ENCODE assay signal across 18 cellular contexts in the genomic region with DNA sequence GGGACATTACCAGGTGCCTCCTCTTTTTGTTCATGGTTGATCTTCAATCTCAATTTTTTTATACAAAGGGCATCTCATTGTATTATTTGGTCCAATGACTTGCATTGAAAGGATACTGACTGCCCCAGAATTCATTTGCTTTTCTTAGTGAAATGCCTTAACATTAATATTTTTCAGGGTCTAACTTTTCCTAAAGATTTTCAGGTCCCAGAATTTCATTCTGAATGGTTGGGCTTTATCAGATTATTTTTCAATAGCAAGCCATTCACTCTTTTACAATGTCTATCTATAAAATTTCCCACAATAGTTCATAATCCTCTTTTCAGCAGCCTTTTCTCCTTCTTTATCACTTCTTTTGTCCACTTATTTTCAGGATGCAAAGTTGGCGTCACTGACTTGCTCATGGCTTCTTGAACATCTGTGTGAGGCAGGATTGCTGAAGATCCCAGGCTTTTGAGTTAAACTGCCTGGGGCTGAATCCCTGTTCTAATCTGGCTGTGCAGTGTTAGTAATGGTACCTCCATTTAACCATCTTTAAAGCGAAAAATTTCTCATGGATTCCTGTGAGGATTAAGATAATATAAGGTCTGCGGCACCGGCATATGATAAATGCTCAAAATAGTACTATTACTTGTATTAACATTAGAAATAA.
DNase-seq lines count a peak whose midpoint lies in the region; ATAC-seq and TF ChIP-seq lines count a peak whose summit lies in the region.
"Had no signal": no experiment of that assay in that cellular context is flagged by ENCODE, and none has a peak within 500 bp of the region (broad histone marks: within the 10 kb centered on the region; RNA-seq: fewer than 3 reads in every experiment).

No MANE protein-coding gene starts in this region.

- H3K4ac ChIP-seq in trophoblast cell (ENCODE audit: low read depth, low read length): no peak overlapping the region

- no peak overlapping the region for H2BK120ac ChIP-seq in trophoblast cell (ENCODE audit: insufficient read depth, low read length, poor library complexity)

- no peak overlapping the region for H4K12ac ChIP-seq in trophoblast cell (ENCODE audit: low read depth, low read length)

- no peak overlapping the region for H2AK5ac ChIP-seq in trophoblast cell (ENCODE audit: low read length)

- H3K4me3 ChIP-seq in GM23338 (no peak overlapping the region), trophoblast cell (ENCODE audit: low read depth, low read length) (no peak overlapping the region), mucosa of descending colon (no peak overlapping the region)

- H2BK5ac ChIP-seq in trophoblast cell (ENCODE audit: low read depth, low read length, poor library complexity): no peak overlapping the region

- H3K9me3 ChIP-seq in trophoblast cell (ENCODE audit: insufficient read depth, low read depth, low read length): no peaks in the 10 kb centered on the region
- H3K9me3 ChIP-seq in mucosa of descending colon: no peaks in the 10 kb centered on the region

- H3K27me3 ChIP-seq in GM23338 (ENCODE audit: insufficient read depth) (no peaks in the 10 kb centered on the region), trophoblast cell (ENCODE audit: insufficient read depth, low read length) (no peaks in the 10 kb centered on the region)

- no peak overlapping the region for H3K14ac ChIP-seq in trophoblast cell (ENCODE audit: low read length)

- no CpG with 5 or more reads among the region's 4 CpGs for WGBS in trophoblast cell (ENCODE audit: extremely low coverage, insufficient coverage, insufficient read length)

- H2AFZ ChIP-seq in GM23338 (peak overlapping the region; percentile 44; the same call in 1 of the 2 replicates), trophoblast cell (ENCODE audit: insufficient read depth, low read length, poor library complexity) (no peak overlapping the region)

- TF ChIP-seq CTCF in GM23338 (conservative IDR thresholded peaks at IDR 0.05; ENCODE audit: low read depth in 2 of 2) (no peak), glutamatergic neuron (IDR thresholded peaks at IDR 0.05; ENCODE audit: partially characterized antibody, unreplicated experiment) (no peak), mucosa of descending colon (IDR thresholded peaks at IDR 0.05) (no peak)

- H4K8ac ChIP-seq in trophoblast cell (ENCODE audit: low read depth, low read length): no peak overlapping the region

- H4K20me1 ChIP-seq in GM23338 (replicated peaks; ENCODE audit: insufficient read depth): no peaks in the 10 kb centered on the region

- ATAC-seq in GM23338 (no peak), mucosa of descending colon (no peak), GM21529 (IDR thresholded peaks at IDR 0.05; ENCODE audit: unreplicated experiment) (no peak), HG03571 (IDR thresholded peaks at IDR 0.05; ENCODE audit: unreplicated experiment) (no peak)
- ATAC-seq: HCT116, HepG2 had no signal

- intact Hi-C loops in mucosa of descending colon (cut with DNase I, micrococcal nuclease): no loop called here

- H3K36me3 Mint-ChIP-seq in GM23338 (ENCODE audit: low read depth) (no peaks in the 10 kb centered on the region), glutamatergic neuron (ENCODE audit: unreplicated experiment) (no peaks in the 10 kb centered on the region)
- H3K36me3 Mint-ChIP-seq: CD4-positive, alpha-beta memory T cell; IgD-negative memory B cell had no signal

- no peaks in the 10 kb centered on the region for H3K79me2 ChIP-seq in GM23338 (replicated peaks; ENCODE audit: insufficient read depth)
- no peaks in the 10 kb centered on the region for H3K79me2 ChIP-seq in trophoblast cell (ENCODE audit: control insufficient read depth, insufficient read depth, low read length, poor library complexity)

- H3K23ac ChIP-seq in trophoblast cell (ENCODE audit: low read length): no peak overlapping the region

- H3K36me3 ChIP-seq in GM23338 (ENCODE audit: insufficient read depth) (no peaks in the 10 kb centered on the region), trophoblast cell (ENCODE audit: control insufficient read depth in 1 of 2, insufficient read depth in 2 of 2, low read length in 2 of 2) (no peaks in the 10 kb centered on the region), mucosa of descending colon (ENCODE audit: low read depth) (no peaks in the 10 kb centered on the region)

- H3K27me3 Mint-ChIP-seq in GM23338 (ENCODE audit: insufficient read depth, low read depth, poor library complexity) (no peaks in the 10 kb centered on the region), glutamatergic neuron (ENCODE audit: unreplicated experiment) (peaks cover 3% of the 10 kb centered on the region)
- H3K27me3 Mint-ChIP-seq: CD4-positive, alpha-beta memory T cell; IgD-negative memory B cell had no signal

- H3K4me1 ChIP-seq in GM23338 (ENCODE audit: insufficient read depth): peaks cover 25% of the 10 kb centered on the region
- H3K4me1 ChIP-seq in trophoblast cell (ENCODE audit: control insufficient read depth in 1 of 2, insufficient read depth in 2 of 2, low read length in 2 of 2): no peaks in the 10 kb centered on the region
- no peaks in the 10 kb centered on the region for H3K4me1 ChIP-seq in mucosa of descending colon (ENCODE audit: low read depth)

- DNase-seq in GM23338 (ENCODE audit: low spot score): no peak
- peak; percentile 51 for DNase-seq in NCI-H69 (lab: John Stamatoyannopoulos, UW)
- no peak for DNase-seq in glutamatergic neuron
- DNase-seq in trophoblast cell: peak; percentile 72
- DNase-seq in mucosa of descending colon: no peak
- no peak for DNase-seq in midbrain (lab: John Stamatoyannopoulos, UW)
- DNase-seq: ACHN; CD4-positive, alpha-beta memory T cell; DMS79 treated with DMSO at 0.1 percent for 48 hours; GF-D8; HFFc6; KBM-7 had no signal

- H3K4me1 Mint-ChIP-seq in GM23338 (peaks cover 42% of the 10 kb centered on the region), glutamatergic neuron (ENCODE audit: low read depth, unreplicated experiment) (peaks cover 24% of the 10 kb centered on the region)
- H3K4me1 Mint-ChIP-seq: CD4-positive, alpha-beta memory T cell had no signal

- H4K91ac ChIP-seq in trophoblast cell (ENCODE audit: low read depth, low read length): no peak overlapping the region

- no peaks in the 10 kb centered on the region for H3K79me1 ChIP-seq in trophoblast cell (ENCODE audit: low read length)

- no peaks in the 10 kb centered on the region for H3F3A ChIP-seq in GM23338 (replicated peaks; ENCODE audit: low read depth)

- H3K27ac Mint-ChIP-seq in GM23338 (peak overlapping the region; percentile 9; the same call in 1 of the 2 replicates), glutamatergic neuron (ENCODE audit: unreplicated experiment) (peak overlapping the region; percentile 17)
- H3K27ac Mint-ChIP-seq: CD4-positive, alpha-beta memory T cell; HFFc6; IgD-negative memory B cell had no signal

- H3K4me3 Mint-ChIP-seq in GM23338: no peak overlapping the region
- H3K4me3 Mint-ChIP-seq in glutamatergic neuron (ENCODE audit: unreplicated experiment): no peak overlapping the region
- H3K4me3 Mint-ChIP-seq: CD4-positive, alpha-beta memory T cell; HFFc6; IgD-negative memory B cell had no signal

- H3K9me2 ChIP-seq in GM23338 (ENCODE audit: insufficient read depth): no peaks in the 10 kb centered on the region

- H2BK12ac ChIP-seq in trophoblast cell (ENCODE audit: low read length): no peak overlapping the region

- H3K27ac ChIP-seq in GM23338 (ENCODE audit: low read depth) (no peak overlapping the region; the same call in 1 of the 2 replicates), trophoblast cell (ENCODE audit: low read depth, low read length) (no peak overlapping the region)
- H3K27ac ChIP-seq: C4-2B had no signal

- no peak overlapping the region for H3K9ac ChIP-seq in trophoblast cell (ENCODE audit: low read length)

- H3K4me2 ChIP-seq in GM23338 (no peak overlapping the region), trophoblast cell (ENCODE audit: low read length) (no peak overlapping the region)

- H3K9me3 Mint-ChIP-seq in GM23338 (no peaks in the 10 kb centered on the region), glutamatergic neuron (ENCODE audit: unreplicated experiment) (no peaks in the 10 kb centered on the region)
- H3K9me3 Mint-ChIP-seq: CD4-positive, alpha-beta memory T cell; HFFc6; IgD-negative memory B cell had no signal

- H3K18ac ChIP-seq in trophoblast cell (ENCODE audit: low read length): no peak overlapping the region

TF ChIP-seq in GM23338, 12 proteins besides CTCF, POLR2A, EP300 and RAD21 (continues in another document):
- no peak for TF ChIP-seq EZH2 (IDR thresholded peaks at IDR 0.05; ENCODE audit: low read depth, unreplicated experiment)
- no peak for TF ChIP-seq POLR2AphosphoS5 (IDR thresholded peaks at IDR 0.05; ENCODE audit: low read depth)
- no peak for TF ChIP-seq ZNF114 (CRISPR knock-in tag; IDR thresholded peaks at IDR 0.05)

Comparison
In these comparisons a context has a peak if more than half of its experiments do, and no peak if none do; other contexts are left out.
1. DNase-seq: peak in NCI-H69 (single experiment) and trophoblast cell (2 of 2); none in GM23338 (single experiment), glutamatergic neuron (single experiment), mucosa of descending colon (0 of 3) and midbrain (single experiment).